Comparison of ENCODE assay signal across 19 cellular contexts in genomic region chr9:69303331-69303730, GRCh38. TPM values are rescaled to one million over a fixed set of nuclear protein-coding genes. Genes with fewer than 3 reads are reported as not detected.
"Had no signal": no experiment of that assay in that cellular context is flagged by ENCODE, and none has a peak within 500 bp of the region (broad histone marks: within the 10 kb centered on the region; RNA-seq: fewer than 3 reads in every experiment).

No MANE protein-coding gene starts in this region.

- DNase-seq: dermis blood vessel endothelial cell; dorsolateral prefrontal cortex; effector CD4-positive, alpha-beta T cell; effector memory CD4-positive, alpha-beta T cell; foreskin keratinocyte; gastrocnemius medialis; glutamatergic neuron; head of caudate nucleus; heart right ventricle; hippocampal formation; left cardiac atrium; left lung; left ventricle myocardium superior; lower lobe of right lung; mesenchymal stem cell; mucosa of descending colon; naive B cell had no signal

RNA-seq across cellular contexts. Expression of gene ENTREP1, which starts 21.7 kb away (rescaled TPM):
- total RNA-seq: fibroblast of lung, fibroblast of villous mesenchyme had no signal
